In the genomic region with DNA sequence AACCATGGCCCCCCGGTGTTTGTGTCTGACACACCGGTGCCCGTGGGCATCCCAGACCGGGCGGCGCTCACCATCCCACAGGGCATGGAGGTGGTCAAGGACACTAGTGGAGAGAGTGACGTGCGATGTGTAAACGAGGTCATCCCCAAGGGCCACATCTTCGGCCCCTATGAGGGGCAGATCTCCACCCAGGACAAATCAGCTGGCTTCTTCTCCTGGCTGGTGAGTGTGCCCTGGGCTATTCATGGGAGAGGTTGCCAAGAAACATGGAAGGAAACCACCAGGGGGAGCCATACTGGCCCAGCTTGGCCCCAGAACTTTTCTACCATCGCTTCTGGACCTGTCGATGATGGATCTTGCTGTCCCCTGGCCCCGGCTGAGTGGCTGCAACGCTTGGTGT, we compare ENCODE assay signal across 8 cellular contexts. TPM values are rescaled to one million over a fixed set of nuclear protein-coding genes. Genes with fewer than 3 reads are reported as not detected.
DNase-seq lines count a peak whose midpoint lies in the region; ATAC-seq and TF ChIP-seq lines count a peak whose summit lies in the region.

No MANE protein-coding gene starts in this region.

- TF ChIP-seq CTCF in GM12874 (IDR thresholded peaks at IDR 0.05; ENCODE audit: insufficient read depth, low read depth, low read length), result peak; percentile 37; the same call in 1 of the 2 replicates
- peak; percentile 36; the same call in 1 of the 2 replicates for TF ChIP-seq CTCF in WI38 (IDR thresholded peaks at IDR 0.05; ENCODE audit: low read depth, low read length)

- no peak overlapping the region for H3K4me3 ChIP-seq in WI38 (ENCODE audit: low read depth, low read length)

- peak; percentile 48 for DNase-seq in AG08395 (ENCODE audit: low spot score)
- peak; percentile 25 for DNase-seq in left kidney (ENCODE audit: low read depth, low spot score)
- DNase-seq in DMS114 treated with DMSO at 0.1 percent for 48 hours (lab: John Stamatoyannopoulos, UW; ENCODE audit: unreplicated experiment), result no peak
- no peak for DNase-seq in GF-D8 (lab: John Stamatoyannopoulos, UW)
- no peak for DNase-seq in sciatic nerve (ENCODE audit: low spot score)

- intact Hi-C loops in sciatic nerve (cut with DNase I), result no loop called here

- ATAC-seq in HG02623 (IDR thresholded peaks at IDR 0.05; ENCODE audit: unreplicated experiment), result no peak
- ATAC-seq in sciatic nerve, result no peak

RNA-seq across cellular contexts. Expression of a gene that starts 36.5 kb away (rescaled TPM):
- 21.6 TPM for total RNA-seq in sciatic nerve

Comparison
In these comparisons a context has a peak if more than half of its experiments do, and no peak if none do; other contexts are left out.
1. DNase-seq: peak in AG08395 (single experiment) and left kidney (single experiment); none in DMS114 treated with DMSO at 0.1 percent for 48 hours (single experiment), GF-D8 (single experiment) and sciatic nerve (single experiment).